Comparison of ENCODE assay signal across 9 cellular contexts in the genomic region with DNA sequence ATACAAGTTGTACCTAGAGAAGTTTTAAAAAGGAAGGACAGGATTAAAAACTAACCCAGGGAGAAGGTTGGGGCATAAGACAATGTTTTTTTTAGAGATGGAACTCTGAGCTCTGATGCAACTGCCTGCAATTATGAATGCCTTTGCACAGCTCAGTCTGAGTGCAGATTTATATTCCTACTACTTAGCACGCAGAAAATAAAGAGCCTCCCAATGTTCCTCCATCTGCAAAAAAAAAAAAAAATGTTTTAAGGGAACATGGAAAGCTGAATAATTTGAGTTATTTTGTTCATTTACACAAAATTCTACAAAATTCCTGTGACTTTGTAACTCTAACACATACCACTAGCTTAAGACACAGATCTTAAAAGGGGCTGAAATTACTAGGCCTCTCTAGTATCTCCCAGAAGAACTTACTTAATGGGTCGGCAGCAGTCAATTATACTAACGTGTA. TPM values are rescaled to one million over a fixed set of nuclear protein-coding genes. Genes with fewer than 3 reads are reported as not detected.
A peak's percentile ranks its signal among the peaks of the same experiment; 100 is the strongest.
DNase-seq lines count a peak whose midpoint lies in the region; ATAC-seq and TF ChIP-seq lines count a peak whose summit lies in the region.
"Had no signal": no experiment of that assay in that cellular context is flagged by ENCODE, and none has a peak within 500 bp of the region (broad histone marks: within the 10 kb centered on the region; RNA-seq: fewer than 3 reads in every experiment).

No MANE protein-coding gene starts in this region.

- H3K27me3 Mint-ChIP-seq in CD4-positive, alpha-beta T cell: no peaks in the 10 kb centered on the region
- H3K27me3 Mint-ChIP-seq in endothelial cell (ENCODE audit: unreplicated experiment): no peaks in the 10 kb centered on the region

- ATAC-seq in CD4-positive, alpha-beta T cell (ENCODE audit: poor library complexity): no peak
- no peak for ATAC-seq in GM18858 (IDR thresholded peaks at IDR 0.05; ENCODE audit: unreplicated experiment)
- ATAC-seq in GM21737 (IDR thresholded peaks at IDR 0.05; ENCODE audit: unreplicated experiment): no peak

- TF ChIP-seq CTCF in CD4-positive, alpha-beta T cell (IDR thresholded peaks at IDR 0.05): no peak
- TF ChIP-seq CTCF in endothelial cell (IDR thresholded peaks at IDR 0.05; ENCODE audit: unreplicated experiment): no peak
- no peak for TF ChIP-seq CTCF in parathyroid adenoma (IDR thresholded peaks at IDR 0.05)

- H3K36me3 Mint-ChIP-seq in CD4-positive, alpha-beta T cell (ENCODE audit: low read depth): peaks cover 8% of the 10 kb centered on the region
- H3K36me3 Mint-ChIP-seq in endothelial cell (ENCODE audit: low read depth, unreplicated experiment): no peaks in the 10 kb centered on the region

- no peak overlapping the region for H3K27ac ChIP-seq in CD4-positive, alpha-beta T cell (ENCODE audit: low read depth, low read length)
- peak overlapping the region; percentile 53 for H3K27ac ChIP-seq in parathyroid adenoma

- H3K27me3 ChIP-seq in CD4-positive, alpha-beta T cell (ENCODE audit: control insufficient read depth, insufficient read depth, low read length): no peaks in the 10 kb centered on the region
- no peaks in the 10 kb centered on the region for H3K27me3 ChIP-seq in parathyroid adenoma (ENCODE audit: control insufficient read depth, insufficient read depth, low read length)

- DNase-seq in CD4-positive, alpha-beta T cell: no peak
- DNase-seq in NCI-H69 (lab: John Stamatoyannopoulos, UW) (peak; percentile 30), endothelial cell (ENCODE audit: low spot score) (no peak), NCI-H748 (lab: John Stamatoyannopoulos, UW; ENCODE audit: unreplicated experiment) (no peak), iPS-NIHi11 (ENCODE audit: low spot score) (no peak)
- DNase-seq: NCI-H1930 had no signal

- no peak overlapping the region for H2AFZ ChIP-seq in parathyroid adenoma

- peaks cover 31% of the 10 kb centered on the region for H3K4me1 Mint-ChIP-seq in CD4-positive, alpha-beta T cell (ENCODE audit: low read depth)
- H3K4me1 Mint-ChIP-seq in endothelial cell (ENCODE audit: unreplicated experiment): no peaks in the 10 kb centered on the region

- H3K9me3 ChIP-seq in CD4-positive, alpha-beta T cell (ENCODE audit: control insufficient read depth, low read length): no peaks in the 10 kb centered on the region
- no peaks in the 10 kb centered on the region for H3K9me3 ChIP-seq in parathyroid adenoma (ENCODE audit: control insufficient read depth, low read length)

- no peaks in the 10 kb centered on the region for H3K9me3 Mint-ChIP-seq in CD4-positive, alpha-beta T cell
- H3K9me3 Mint-ChIP-seq in endothelial cell (ENCODE audit: unreplicated experiment): no peaks in the 10 kb centered on the region

- H3K9ac ChIP-seq in parathyroid adenoma: no peak overlapping the region

- POLR2A ChIA-PET in CD4-positive, alpha-beta T cell (lab: Charles Lee): interaction anchor here (0.7 to 1.1 kb wide), 2 partner anchors 43 to 94 kb away, joined by 3 read pairs; partner anchors contain the start of gene ZCCHC8

- no peak overlapping the region for H3K4me3 ChIP-seq in parathyroid adenoma (ENCODE audit: low read depth, low read length)

- intact Hi-C loops in CD4-positive, alpha-beta T cell (cut with DNase I, micrococcal nuclease): no loop called here

- no peaks in the 10 kb centered on the region for H3K36me3 ChIP-seq in parathyroid adenoma (ENCODE audit: control insufficient read depth, insufficient read depth, low read length)

- H3K4me2 ChIP-seq in parathyroid adenoma (ENCODE audit: low read length): no peak overlapping the region

- peak overlapping the region; percentile 57 for H3K27ac Mint-ChIP-seq in CD4-positive, alpha-beta T cell
- peak overlapping the region; percentile 30 for H3K27ac Mint-ChIP-seq in endothelial cell (ENCODE audit: unreplicated experiment)

- no peak overlapping the region for H3K4me3 Mint-ChIP-seq in CD4-positive, alpha-beta T cell
- no peak overlapping the region for H3K4me3 Mint-ChIP-seq in endothelial cell (ENCODE audit: unreplicated experiment)

- CTCF ChIA-PET in CD4-positive, alpha-beta T cell (lab: Charles Lee): interaction anchor here (1.0 to 1.7 kb wide), 3 partner anchors 65 to 476 kb away, joined by 3 to 5 read pairs (median 3); no protein-coding TSS in a partner anchor

- H3K4me1 ChIP-seq in parathyroid adenoma: peaks cover 8% of the 10 kb centered on the region

- peaks cover 70% of the 10 kb centered on the region for H3K79me2 ChIP-seq in parathyroid adenoma

RNA-seq across cellular contexts. Expression of gene CLIP1, which starts 15.7 kb away (rescaled TPM):
- total RNA-seq in CD4-positive, alpha-beta T cell: 10 to 100 TPM; 52.0 to 54.9 TPM
- total RNA-seq in endothelial cell (ENCODE audit: unreplicated experiment): 57.7 TPM
